Comparison of ENCODE assay signal across 8 cellular contexts in the genomic region with DNA sequence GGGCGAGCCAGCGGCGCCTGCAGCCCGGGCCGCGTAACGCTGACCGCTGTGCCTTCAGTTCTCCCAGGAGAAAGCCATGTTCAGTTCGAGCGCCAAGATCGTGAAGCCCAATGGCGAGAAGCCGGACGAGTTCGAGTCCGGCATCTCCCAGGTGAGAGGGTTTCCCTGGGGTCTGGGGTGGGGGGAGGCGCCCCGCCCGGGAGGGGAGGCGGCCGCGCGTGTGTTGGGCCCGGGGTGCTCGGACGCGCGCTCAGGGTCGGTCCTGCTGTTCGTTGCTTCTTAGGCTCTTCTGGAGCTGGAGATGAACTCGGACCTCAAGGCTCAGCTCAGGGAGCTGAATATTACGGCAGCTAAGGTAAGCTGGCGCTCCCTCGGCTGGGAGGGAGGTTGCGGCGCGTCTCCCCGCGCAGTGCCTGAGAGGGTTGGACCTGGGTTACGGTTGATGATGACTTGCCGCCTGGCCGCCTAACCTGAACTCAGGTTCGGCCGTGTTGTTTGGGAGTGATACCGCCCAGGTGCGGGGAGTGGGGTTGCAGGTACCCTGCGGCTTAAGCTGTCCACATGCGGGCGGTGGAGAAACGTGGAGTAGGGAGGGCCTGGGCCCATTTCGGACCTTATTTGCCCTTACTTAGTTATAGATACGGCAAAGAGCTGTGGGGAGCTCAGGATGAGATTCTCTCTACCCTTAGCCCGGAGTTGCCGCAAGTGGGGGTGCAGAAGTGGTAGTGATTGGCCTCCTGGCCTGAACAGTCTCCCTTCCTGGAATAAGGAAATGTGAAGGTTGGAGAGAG. TPM values are rescaled to one million over a fixed set of nuclear protein-coding genes. Genes with fewer than 3 reads are reported as not detected.
DNase-seq lines count a peak whose midpoint lies in the region; ATAC-seq lines count a peak whose summit lies in the region.

No MANE protein-coding gene starts in this region.

- CTCF ChIA-PET in activated CD4-positive, alpha-beta T cell treated with anti-CD3 and anti-CD28 coated beads for 36 hours (lab: Charles Lee) = interaction anchor here (0.6 to 0.8 kb wide), 3 partner anchors 18 to 353 kb away, joined by 3 read pairs; partner anchors contain the start of gene RNASEH1

- DNase-seq in SIG-M5 treated with dmso at 0.1 percent for 504 hours (lab: John Stamatoyannopoulos, UW; ENCODE audit: unreplicated experiment) (peak; percentile 32), SIG-M5 (lab: John Stamatoyannopoulos, UW) (no peak), myocyte (ENCODE audit: low read depth) (peak; percentile 6), NCI-H446 treated with DMSO at 0.1 percent for 48 hours (lab: John Stamatoyannopoulos, UW) (no peak)
- DNase-seq in activated CD4-positive, alpha-beta T cell treated with anti-CD3 and anti-CD28 coated beads for 36 hours = peak; percentile 45
- DNase-seq in effector memory CD8-positive, alpha-beta T cell = peak; percentile 30 to 55 (median 37)

- POLR2A ChIA-PET in activated CD4-positive, alpha-beta T cell treated with anti-CD3 and anti-CD28 coated beads for 36 hours (lab: Charles Lee) = interaction anchor here (1.2 to 3.2 kb wide), 2 partner anchors 18 to 76 kb away, joined by 6 to 22 read pairs; partner anchors contain the start of gene RNASEH1

- WGBS in urinary bladder = 1% methylated on average over 54 of the region's 54 CpGs

- peak; percentile 41 for ATAC-seq in HG03354 (IDR thresholded peaks at IDR 0.05; ENCODE audit: poor library complexity, severe bottlenecking, unreplicated experiment)
- peak; percentile 8 for ATAC-seq in activated CD4-positive, alpha-beta T cell treated with anti-CD3 and anti-CD28 coated beads for 36 hours
- ATAC-seq in effector memory CD8-positive, alpha-beta T cell (replicated peaks) = peak; percentile 46

- no peaks in the 10 kb centered on the region for H3K4me1 ChIP-seq in urinary bladder (ENCODE audit: insufficient read depth)

- intact Hi-C loops in activated CD4-positive, alpha-beta T cell treated with anti-CD3 and anti-CD28 coated beads for 36 hours (cut with DNase I, micrococcal nuclease) = loop anchor here (1.0 to 5.0 kb wide), 6 partner anchors 17 to 353 kb away; partner anchors contain the start of genes ADI1 (in 2 of the 2), EIPR1 (in 2 of the 2) and RNASEH1 (in 2 of the 2)

- peak overlapping the region; percentile 92 for H3K27ac Mint-ChIP-seq in activated CD4-positive, alpha-beta T cell treated with anti-CD3 and anti-CD28 coated beads for 36 hours
- H3K27ac Mint-ChIP-seq in effector memory CD8-positive, alpha-beta T cell = peak overlapping the region; percentile 98

- H3K4me3 ChIP-seq in urinary bladder (ENCODE audit: low read depth, low read length) = peak overlapping the region; percentile 78

- H3K27ac ChIP-seq in urinary bladder (ENCODE audit: low read depth) = peak overlapping the region; percentile 82

- peaks cover 3% of the 10 kb centered on the region for H3K9me3 Mint-ChIP-seq in activated CD4-positive, alpha-beta T cell treated with anti-CD3 and anti-CD28 coated beads for 36 hours (ENCODE audit: low read depth)
- no peaks in the 10 kb centered on the region for H3K9me3 Mint-ChIP-seq in effector memory CD8-positive, alpha-beta T cell

- no peaks in the 10 kb centered on the region for H3K27me3 Mint-ChIP-seq in activated CD4-positive, alpha-beta T cell treated with anti-CD3 and anti-CD28 coated beads for 36 hours
- H3K27me3 Mint-ChIP-seq in effector memory CD8-positive, alpha-beta T cell = no peaks in the 10 kb centered on the region

- peaks cover 14% of the 10 kb centered on the region for H3K36me3 ChIP-seq in urinary bladder (ENCODE audit: insufficient read depth)

- H3K4me1 Mint-ChIP-seq in activated CD4-positive, alpha-beta T cell treated with anti-CD3 and anti-CD28 coated beads for 36 hours = peaks cover 47% of the 10 kb centered on the region
- H3K4me1 Mint-ChIP-seq in effector memory CD8-positive, alpha-beta T cell (ENCODE audit: low read depth in 2 of 2) = peaks cover 37 to 48% of the 10 kb centered on the region in 2 donors

- H3K4me3 Mint-ChIP-seq in activated CD4-positive, alpha-beta T cell treated with anti-CD3 and anti-CD28 coated beads for 36 hours = peak overlapping the region; percentile 94
- peak overlapping the region; percentile 90 to 95 for H3K4me3 Mint-ChIP-seq in effector memory CD8-positive, alpha-beta T cell

- peaks cover 54% of the 10 kb centered on the region for H3K36me3 Mint-ChIP-seq in activated CD4-positive, alpha-beta T cell treated with anti-CD3 and anti-CD28 coated beads for 36 hours (ENCODE audit: low read depth)
- H3K36me3 Mint-ChIP-seq in effector memory CD8-positive, alpha-beta T cell (ENCODE audit: insufficient read depth) = peaks cover 60% of the 10 kb centered on the region

RNA-seq across cellular contexts. Expression of gene RPS7, which starts 0.7 kb away (rescaled TPM):
- 1,000 to 10,000 TPM; 1,481 to 1,840 TPM for total RNA-seq in activated CD4-positive, alpha-beta T cell treated with anti-CD3 and anti-CD28 coated beads for 36 hours
- total RNA-seq in myocyte (1,520 and 2,124 TPM in 2 replicates), urinary bladder (1,697 TPM)
- polyA plus RNA-seq in myocyte (2012) = 777 TPM
- 1,568 TPM for polyA plus RNA-seq in urinary bladder

RNA-seq across cellular contexts. Expression of gene RNASEH1, which starts 17.6 kb away (rescaled TPM):
- 10 to 100 TPM; 14.6 to 24.0 TPM for total RNA-seq in activated CD4-positive, alpha-beta T cell treated with anti-CD3 and anti-CD28 coated beads for 36 hours
- 30.6 and 32.9 TPM in 2 replicates for total RNA-seq in myocyte
- 28.9 TPM for polyA plus RNA-seq in myocyte (2012)
- total RNA-seq in urinary bladder = 18.1 TPM
- polyA plus RNA-seq in urinary bladder = 22.2 TPM

RNA-seq across cellular contexts. Expression of gene COLEC11, which starts 19.2 kb away (rescaled TPM):
- under 1 TPM; 0.18 to 0.37 TPM for total RNA-seq in activated CD4-positive, alpha-beta T cell treated with anti-CD3 and anti-CD28 coated beads for 36 hours
- total RNA-seq in myocyte = not detected in 2 replicates
- polyA plus RNA-seq in myocyte (2012) = 0.08 TPM
- 2.9 TPM for total RNA-seq in urinary bladder
- polyA plus RNA-seq in urinary bladder = 23.1 TPM

RNA-seq across cellular contexts. Expression of gene ADI1, which starts 56.4 kb away (rescaled TPM):
- 10 to 100 TPM; 32.3 to 33.3 TPM for total RNA-seq in activated CD4-positive, alpha-beta T cell treated with anti-CD3 and anti-CD28 coated beads for 36 hours
- total RNA-seq in myocyte = 39.9 and 44.4 TPM in 2 replicates
- polyA plus RNA-seq in myocyte (2012) = 34.3 TPM
- 41.9 TPM for total RNA-seq in urinary bladder
- polyA plus RNA-seq in urinary bladder = 78.3 TPM

Comparison
In these comparisons a context has a peak if more than half of its experiments do, and no peak if none do; other contexts are left out.
1. DNase-seq: peak in SIG-M5 treated with dmso at 0.1 percent for 504 hours (single experiment), activated CD4-positive, alpha-beta T cell treated with anti-CD3 and anti-CD28 coated beads for 36 hours (single experiment), effector memory CD8-positive, alpha-beta T cell (3 of 3) and myocyte (single experiment); none in SIG-M5 (single experiment) and NCI-H446 treated with DMSO at 0.1 percent for 48 hours (single experiment).
2. Peak in every context shown above with its lines, with median percentiles within 50 percentile points of each other: ATAC-seq.